In genomic region chr4:41476310-41476709, GRCh38 we compare ENCODE assay signal across 22 cellular contexts.
"Had no signal": no experiment of that assay in that cellular context is flagged by ENCODE, and none has a peak within 500 bp of the region (broad histone marks: within the 10 kb centered on the region; RNA-seq: fewer than 3 reads in every experiment).

No MANE protein-coding gene starts in this region.

- H3K36me3 Mint-ChIP-seq: activated naive CD8-positive, alpha-beta T cell; natural killer cell treated with Interleukin-12 subunit alpha and Interleukin-12 subunit beta and Interleukin-15 and Interleukin-18, amount 100 ng/mL, for 72 hours; type B pancreatic cell had no signal

- H3K4me3 ChIP-seq: body of pancreas, skin epidermis had no signal

- H3K4me3 Mint-ChIP-seq: activated naive CD8-positive, alpha-beta T cell; central memory CD8-positive, alpha-beta T cell; natural killer cell treated with Interleukin-12 subunit alpha and Interleukin-12 subunit beta and Interleukin-15 and Interleukin-18, amount 100 ng/mL, for 72 hours; type B pancreatic cell had no signal

- H3K9me3 ChIP-seq: body of pancreas had no signal

- H3K27ac Mint-ChIP-seq: activated naive CD8-positive, alpha-beta T cell; natural killer cell treated with Interleukin-12 subunit alpha and Interleukin-12 subunit beta and Interleukin-15 and Interleukin-18, amount 100 ng/mL, for 72 hours; progenitor cell of endocrine pancreas; type B pancreatic cell had no signal

- H3K9me3 Mint-ChIP-seq: natural killer cell treated with Interleukin-12 subunit alpha and Interleukin-12 subunit beta and Interleukin-15 and Interleukin-18, amount 100 ng/mL, for 72 hours; type B pancreatic cell had no signal

- H3K4me1 Mint-ChIP-seq: central memory CD8-positive, alpha-beta T cell had no signal

- ATAC-seq: activated CD4-positive, CD25-positive, alpha-beta regulatory T cell treated with anti-CD3 and anti-CD28 coated beads, Interleukin-2, amount 50 U/mL, for 24 hours; body of pancreas; natural killer cell treated with Interleukin-12 subunit alpha and Interleukin-12 subunit beta and Interleukin-15 and Interleukin-18, amount 100 ng/mL, for 72 hours; right cardiac atrium had no signal

- H3K27me3 ChIP-seq: body of pancreas had no signal

- H3K27me3 Mint-ChIP-seq: central memory CD8-positive, alpha-beta T cell; natural killer cell treated with Interleukin-12 subunit alpha and Interleukin-12 subunit beta and Interleukin-15 and Interleukin-18, amount 100 ng/mL, for 72 hours; progenitor cell of endocrine pancreas had no signal

- H3K4me1 ChIP-seq: body of pancreas had no signal

- H3K27ac ChIP-seq: skin epidermis had no signal

- DNase-seq: activated CD4-positive, alpha-beta T cell treated with anti-CD3 and anti-CD28 coated beads, Interleukin-2, amount 50 U/mL, for 1 hour; activated CD8-positive, alpha-beta memory T cell treated with anti-CD3 and anti-CD28 coated beads for 24 hours; activated gamma-delta T cell treated with Interleukin-2 at 50 U/mL for 16 hours; amniotic stem cell; body of pancreas; effector memory CD4-positive, alpha-beta T cell; foreskin melanocyte; kidney glomerular epithelial cell; mesendoderm; nucleus accumbens; right cardiac atrium; stimulated activated CD4-positive, alpha-beta T cell treated with anti-CD3 and anti-CD28 coated beads, Interleukin-15, amount 100 ng/mL, for 24 hours; stimulated activated CD4-positive, alpha-beta T cell treated with anti-CD3 and anti-CD28 coated beads, Interleukin-4, amount 100 ng/mL, for 1 hour; stimulated activated naive CD4-positive, alpha-beta T cell treated with Interleukin-2 at 50 U/mL for 16 hours; substantia nigra had no signal
